In genomic region chr1:22598736-22599135, GRCh38 we compare ENCODE assay signal across 1 cellular context.
TF ChIP-seq lines count a peak whose summit lies in the region.

No MANE protein-coding gene starts in this region.

TF ChIP-seq in HepG2, 621 proteins besides CTCF, POLR2A, EP300 and RAD21:
- TF ChIP-seq, protein P1, sequence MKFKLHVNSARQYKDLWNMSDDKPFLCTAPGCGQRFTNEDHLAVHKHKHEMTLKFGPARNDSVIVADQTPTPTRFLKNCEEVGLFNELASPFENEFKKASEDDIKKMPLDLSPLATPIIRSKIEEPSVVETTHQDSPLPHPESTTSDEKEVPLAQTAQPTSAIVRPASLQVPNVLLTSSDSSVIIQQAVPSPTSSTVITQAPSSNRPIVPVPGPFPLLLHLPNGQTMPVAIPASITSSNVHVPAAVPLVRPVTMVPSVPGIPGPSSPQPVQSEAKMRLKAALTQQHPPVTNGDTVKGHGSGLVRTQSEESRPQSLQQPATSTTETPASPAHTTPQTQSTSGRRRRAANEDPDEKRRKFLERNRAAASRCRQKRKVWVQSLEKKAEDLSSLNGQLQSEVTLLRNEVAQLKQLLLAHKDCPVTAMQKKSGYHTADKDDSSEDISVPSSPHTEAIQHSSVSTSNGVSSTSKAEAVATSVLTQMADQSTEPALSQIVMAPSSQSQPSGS (CRISPR knock-in tag; IDR thresholded peaks at IDR 0.05) = no peak
- TF ChIP-seq CCAR2 (optimal IDR thresholded peaks at IDR 0.05; ENCODE audit: low read depth, low read length) (no peak), SP1 (IDR thresholded peaks at IDR 0.05) (no peak), SP1 (CRISPR knock-in tag; IDR thresholded peaks at IDR 0.05) (no peak), ZBTB1 (CRISPR knock-in tag; IDR thresholded peaks at IDR 0.05; ENCODE audit: borderline replicate concordance) (no peak)
- TF ChIP-seq, protein P2, sequence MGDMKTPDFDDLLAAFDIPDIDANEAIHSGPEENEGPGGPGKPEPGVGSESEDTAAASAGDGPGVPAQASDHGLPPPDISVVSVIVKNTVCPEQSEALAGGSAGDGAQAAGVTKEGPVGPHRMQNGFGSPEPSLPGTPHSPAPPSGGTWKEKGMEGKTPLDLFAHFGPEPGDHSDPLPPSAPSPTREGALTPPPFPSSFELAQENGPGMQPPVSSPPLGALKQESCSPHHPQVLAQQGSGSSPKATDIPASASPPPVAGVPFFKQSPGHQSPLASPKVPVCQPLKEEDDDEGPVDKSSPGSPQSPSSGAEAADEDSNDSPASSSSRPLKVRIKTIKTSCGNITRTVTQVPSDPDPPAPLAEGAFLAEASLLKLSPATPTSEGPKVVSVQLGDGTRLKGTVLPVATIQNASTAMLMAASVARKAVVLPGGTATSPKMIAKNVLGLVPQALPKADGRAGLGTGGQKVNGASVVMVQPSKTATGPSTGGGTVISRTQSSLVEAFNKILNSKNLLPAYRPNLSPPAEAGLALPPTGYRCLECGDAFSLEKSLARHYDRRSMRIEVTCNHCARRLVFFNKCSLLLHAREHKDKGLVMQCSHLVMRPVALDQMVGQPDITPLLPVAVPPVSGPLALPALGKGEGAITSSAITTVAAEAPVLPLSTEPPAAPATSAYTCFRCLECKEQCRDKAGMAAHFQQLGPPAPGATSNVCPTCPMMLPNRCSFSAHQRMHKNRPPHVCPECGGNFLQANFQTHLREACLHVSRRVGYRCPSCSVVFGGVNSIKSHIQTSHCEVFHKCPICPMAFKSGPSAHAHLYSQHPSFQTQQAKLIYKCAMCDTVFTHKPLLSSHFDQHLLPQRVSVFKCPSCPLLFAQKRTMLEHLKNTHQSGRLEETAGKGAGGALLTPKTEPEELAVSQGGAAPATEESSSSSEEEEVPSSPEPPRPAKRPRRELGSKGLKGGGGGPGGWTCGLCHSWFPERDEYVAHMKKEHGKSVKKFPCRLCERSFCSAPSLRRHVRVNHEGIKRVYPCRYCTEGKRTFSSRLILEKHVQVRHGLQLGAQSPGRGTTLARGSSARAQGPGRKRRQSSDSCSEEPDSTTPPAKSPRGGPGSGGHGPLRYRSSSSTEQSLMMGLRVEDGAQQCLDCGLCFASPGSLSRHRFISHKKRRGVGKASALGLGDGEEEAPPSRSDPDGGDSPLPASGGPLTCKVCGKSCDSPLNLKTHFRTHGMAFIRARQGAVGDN (CRISPR knock-in tag; IDR thresholded peaks at IDR 0.05) = 0 out of 2 replicates have a peak, but pooled peaks have one; percentile 10
TF ChIP-seq in HepG2: peak in this region for 1.
